Comparison of ENCODE assay signal across 10 cellular contexts in the genomic region with DNA sequence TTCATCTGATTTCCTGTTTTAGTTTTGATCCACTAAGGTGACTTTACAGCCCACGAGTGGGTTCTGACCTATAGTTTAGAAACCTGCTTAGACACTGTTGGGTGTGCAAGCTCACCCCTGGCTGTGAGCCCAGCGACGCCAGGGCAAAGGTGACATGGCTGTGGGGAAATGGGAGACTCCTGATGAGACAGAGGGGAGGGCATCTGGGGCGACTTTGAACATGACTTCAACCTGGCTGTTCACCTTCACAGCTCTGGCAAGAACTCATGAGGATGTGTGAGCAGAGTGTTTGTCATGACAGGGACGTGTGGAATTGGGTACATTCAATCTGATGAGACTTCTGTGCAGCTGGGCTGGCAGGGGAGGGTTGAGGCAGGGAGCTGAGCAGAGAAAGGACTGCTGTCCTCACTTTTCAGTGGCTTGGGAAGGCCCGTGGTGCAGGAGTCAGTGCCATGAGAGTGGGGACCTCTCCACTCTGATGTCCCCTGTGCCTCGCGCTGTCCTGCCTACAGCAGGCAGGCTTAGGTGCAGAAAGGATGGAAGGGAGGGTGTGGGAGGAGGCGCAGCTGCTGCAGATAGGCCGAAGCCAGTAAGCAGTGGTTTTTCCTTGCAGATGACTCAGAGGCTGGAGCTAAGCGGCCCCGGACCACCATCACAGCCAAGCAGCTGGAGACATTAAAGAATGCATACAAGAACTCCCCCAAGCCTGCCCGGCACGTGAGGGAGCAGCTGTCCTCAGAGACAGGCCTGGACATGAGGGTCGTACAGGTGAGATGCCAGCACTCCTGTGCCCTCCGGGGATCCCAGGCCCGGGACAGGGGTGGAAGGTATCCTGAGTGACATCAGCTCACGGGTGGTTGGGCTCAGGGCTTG. TPM values are rescaled to one million over a fixed set of nuclear protein-coding genes. Genes with fewer than 3 reads are reported as not detected.
DNase-seq lines count a peak whose midpoint lies in the region; ATAC-seq and TF ChIP-seq lines count a peak whose summit lies in the region.
"Had no signal": no experiment of that assay in that cellular context is flagged by ENCODE, and none has a peak within 500 bp of the region (broad histone marks: within the 10 kb centered on the region; RNA-seq: fewer than 3 reads in every experiment).

No MANE protein-coding gene starts in this region.

- peaks cover 25% of the 10 kb centered on the region for H3K36me3 Mint-ChIP-seq in CD4-positive, CD25-positive, alpha-beta regulatory T cell

- no peaks in the 10 kb centered on the region for H3K36me3 ChIP-seq in CD4-positive, CD25-positive, alpha-beta regulatory T cell (ENCODE audit: control insufficient read depth, insufficient read depth, low read length)
- peaks cover 0 to 12% of the 10 kb centered on the region in 2 donors for H3K36me3 ChIP-seq in duodenal mucosa (ENCODE audit: control insufficient read depth in 1 of 2, insufficient read depth in 2 of 2, low read length in 2 of 2)
- H3K36me3 ChIP-seq in mucosa of descending colon (ENCODE audit: low read depth), result no peaks in the 10 kb centered on the region

- intact Hi-C loops in mucosa of descending colon (cut with DNase I, micrococcal nuclease), result no loop called here

- no peaks in the 10 kb centered on the region for H3K27me3 ChIP-seq in CD4-positive, CD25-positive, alpha-beta regulatory T cell (ENCODE audit: control insufficient read depth, insufficient read depth, low read length)
- H3K27me3 ChIP-seq in duodenal mucosa (ENCODE audit: control insufficient read depth in 1 of 2, insufficient read depth in 2 of 2, low read length in 2 of 2), result no peaks in the 10 kb centered on the region

- no peaks in the 10 kb centered on the region for H3K9me3 ChIP-seq in CD4-positive, CD25-positive, alpha-beta regulatory T cell (ENCODE audit: control insufficient read depth in 2 of 2, low read length in 2 of 2)
- no peaks in the 10 kb centered on the region for H3K9me3 ChIP-seq in duodenal mucosa (ENCODE audit: control insufficient read depth in 1 of 2, low read length in 2 of 2)
- no peaks in the 10 kb centered on the region for H3K9me3 ChIP-seq in mucosa of descending colon

- no peak for TF ChIP-seq CTCF in mucosa of descending colon (IDR thresholded peaks at IDR 0.05)

- no peaks in the 10 kb centered on the region for H3K9me3 Mint-ChIP-seq in CD4-positive, CD25-positive, alpha-beta regulatory T cell
- H3K9me3 Mint-ChIP-seq: naive thymus-derived CD4-positive, alpha-beta T cell had no signal

- no peak overlapping the region for H3K4me3 ChIP-seq in CD4-positive, CD25-positive, alpha-beta regulatory T cell (ENCODE audit: low read depth, low read length)
- H3K4me3 ChIP-seq in duodenal mucosa (ENCODE audit: low read depth in 1 of 2, low read length in 2 of 2), result peak overlapping the region; percentile 10 to 11
- H3K4me3 ChIP-seq in mucosa of descending colon, result no peak overlapping the region

- no peaks in the 10 kb centered on the region for H3K4me1 ChIP-seq in CD4-positive, CD25-positive, alpha-beta regulatory T cell (ENCODE audit: control insufficient read depth, insufficient read depth, low read length, poor library complexity, severe bottlenecking)
- H3K4me1 ChIP-seq in duodenal mucosa (ENCODE audit: control insufficient read depth in 1 of 2, insufficient read depth in 2 of 2, low read length in 2 of 2) (peaks cover 19 to 24% of the 10 kb centered on the region in 2 donors), mucosa of descending colon (ENCODE audit: low read depth) (peaks cover 15% of the 10 kb centered on the region)

- H3K4me1 Mint-ChIP-seq in CD4-positive, CD25-positive, alpha-beta regulatory T cell, result no peaks in the 10 kb centered on the region

- no peak overlapping the region for H3K27ac ChIP-seq in CD4-positive, CD25-positive, alpha-beta regulatory T cell (ENCODE audit: insufficient read depth, low read length, poor library complexity, severe bottlenecking)
- H3K27ac ChIP-seq in duodenal mucosa (ENCODE audit: low read depth, low read length), result peak overlapping the region; percentile 22
- H3K27ac ChIP-seq: epithelial cell of prostate had no signal

- H3K27me3 Mint-ChIP-seq in CD4-positive, CD25-positive, alpha-beta regulatory T cell, result no peaks in the 10 kb centered on the region
- H3K27me3 Mint-ChIP-seq: naive thymus-derived CD4-positive, alpha-beta T cell had no signal

- peak overlapping the region in 2 of 3 donors; percentile 66 to 80 for H3K27ac Mint-ChIP-seq in CD4-positive, CD25-positive, alpha-beta regulatory T cell

- no peak for DNase-seq in CD4-positive, CD25-positive, alpha-beta regulatory T cell
- DNase-seq in NCI-H226, result peak; percentile 61
- peak; percentile 66 to 82 (median 80) for DNase-seq in mucosa of descending colon
- DNase-seq in NCI-H1436 (lab: John Stamatoyannopoulos, UW), result no peak
- DNase-seq: naive thymus-derived CD4-positive, alpha-beta T cell had no signal

- ATAC-seq in CD4-positive, CD25-positive, alpha-beta regulatory T cell (ENCODE audit: low read depth in 2 of 2), result no peak
- ATAC-seq in mucosa of descending colon (peak; percentile 68), HG02973 (IDR thresholded peaks at IDR 0.05; ENCODE audit: unreplicated experiment) (no peak), HG02970 (IDR thresholded peaks at IDR 0.05; ENCODE audit: low FRiP score, unreplicated experiment) (no peak), HG02885 (IDR thresholded peaks at IDR 0.05; ENCODE audit: poor library complexity, unreplicated experiment) (no peak)

- no peak overlapping the region for H3K4me3 Mint-ChIP-seq in CD4-positive, CD25-positive, alpha-beta regulatory T cell
- H3K4me3 Mint-ChIP-seq: naive thymus-derived CD4-positive, alpha-beta T cell had no signal

- peak overlapping the region in 1 of 2 donors; percentile 10 for H3K9ac ChIP-seq in duodenal mucosa (ENCODE audit: low read depth in 1 of 2, low read length in 2 of 2)

RNA-seq across cellular contexts. Expression of a gene that starts 40.9 kb away (rescaled TPM):
- not detected for total RNA-seq in CD4-positive, CD25-positive, alpha-beta regulatory T cell
- polyA plus RNA-seq in CD4-positive, CD25-positive, alpha-beta regulatory T cell, result under 1 TPM; 0.17 to 0.32 (median 0.28) TPM
- 1 to 10 TPM in 1 of 3 donors, under 1 TPM in 2; 0.41 to 2.5 (median 0.89) TPM for total RNA-seq in mucosa of descending colon

Comparison
In these comparisons a context has a peak if more than half of its experiments do, and no peak if none do; other contexts are left out.
1. DNase-seq: peak in NCI-H226 (single experiment) and mucosa of descending colon (3 of 3); none in CD4-positive, CD25-positive, alpha-beta regulatory T cell (0 of 3) and NCI-H1436 (single experiment).
2. H3K4me3 ChIP-seq: peak in duodenal mucosa (2 of 2); none in CD4-positive, CD25-positive, alpha-beta regulatory T cell (single experiment) and mucosa of descending colon (single experiment).